In the genomic region with DNA sequence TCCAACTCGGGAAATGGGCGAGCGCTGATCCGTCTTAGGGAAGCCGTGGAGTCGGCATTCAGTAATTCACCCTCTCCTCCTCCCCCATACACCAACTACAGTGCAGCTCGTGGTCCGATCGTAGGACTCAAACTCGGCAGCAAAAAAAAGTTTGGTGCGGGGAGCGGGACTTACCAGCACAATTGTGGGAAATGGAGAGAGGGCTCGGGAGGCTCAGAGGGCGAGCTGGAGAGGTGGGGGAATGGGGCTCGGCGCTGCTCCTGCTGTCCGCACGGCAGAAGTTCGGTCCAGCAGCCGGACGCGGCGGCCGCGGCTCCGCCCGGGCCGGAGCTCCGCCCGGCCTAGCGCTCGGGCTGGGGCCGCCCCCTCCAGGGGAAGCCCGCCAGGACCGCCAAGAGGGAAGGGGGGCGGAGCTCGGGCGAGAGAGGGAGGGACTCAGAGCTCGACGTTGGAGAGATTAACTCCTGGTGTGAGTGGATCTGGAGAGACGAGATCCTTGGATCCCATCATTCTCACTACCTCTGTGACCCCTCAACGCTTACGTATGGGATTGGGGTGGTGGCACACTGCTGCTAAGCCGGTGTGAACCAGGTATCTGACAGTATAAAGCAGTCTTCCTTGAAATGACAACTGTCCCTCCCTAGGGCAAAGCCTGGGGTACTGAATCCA, we compare ENCODE assay signal across 1 cellular context.
TF ChIP-seq lines count a peak whose summit lies in the region.

No MANE protein-coding gene starts in this region.

TF ChIP-seq in Ishikawa, 13 proteins besides CTCF, POLR2A, EP300 and RAD21 (continued from another document):
- TF ChIP-seq, protein P1, sequence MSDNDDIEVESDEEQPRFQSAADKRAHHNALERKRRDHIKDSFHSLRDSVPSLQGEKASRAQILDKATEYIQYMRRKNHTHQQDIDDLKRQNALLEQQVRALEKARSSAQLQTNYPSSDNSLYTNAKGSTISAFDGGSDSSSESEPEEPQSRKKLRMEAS (IDR thresholded peaks at IDR 0.05): 0 out of 2 replicates have a peak, but pooled peaks have one; percentile 13
- TF ChIP-seq TAF1 (IDR thresholded peaks at IDR 0.05; ENCODE audit: low read depth): no peak; the same call in 1 of the 2 replicates
